12 cellular contexts compared by ENCODE assay signal in genomic region chr6:20952605-20953004, GRCh38.
DNase-seq lines count a peak whose midpoint lies in the region; ATAC-seq and TF ChIP-seq lines count a peak whose summit lies in the region.
"Had no signal": no experiment of that assay in that cellular context is flagged by ENCODE, and none has a peak within 500 bp of the region (broad histone marks: within the 10 kb centered on the region; RNA-seq: fewer than 3 reads in every experiment).

No MANE protein-coding gene starts in this region.

- CTCF ChIA-PET in HEK293 (lab: Yijun Ruan, JAX): interaction anchor here (1.0 kb wide), 1 partner anchor 635 kb away, joined by 6 read pairs; no protein-coding TSS in a partner anchor
- CTCF ChIA-PET in SK-N-SH (lab: Yijun Ruan, JAX): interaction anchor here (0.6 to 1.5 kb wide), 3 partner anchors 14 to 1328 kb away, joined by 3 read pairs; no protein-coding TSS in a partner anchor
- CTCF ChIA-PET in activated CD4-positive, alpha-beta T cell treated with anti-CD3 and anti-CD28 coated beads for 36 hours (lab: Charles Lee): interaction anchor here (0.6 kb wide), 1 partner anchor 311 kb away, joined by 4 read pairs; no protein-coding TSS in a partner anchor

- H3K4me1 ChIP-seq in HEK293 (ENCODE audit: control insufficient read depth, insufficient read depth, low read length) (peaks cover 6% of the 10 kb centered on the region), SK-N-SH (ENCODE audit: control insufficient read depth in 1 of 2, insufficient read depth in 2 of 2, low read depth in 1 of 2, low read length in 1 of 2) (peaks cover 0 to 12% of the 10 kb centered on the region in 2 experiments; a peak in 3 of 4 replicates), tibial nerve (no peaks in the 10 kb centered on the region)

- no peaks in the 10 kb centered on the region for H3K36me3 ChIP-seq in HEK293 (ENCODE audit: control insufficient read depth in 2 of 2, insufficient read depth in 1 of 2, low read length in 2 of 2)
- H3K36me3 ChIP-seq in SK-N-SH (replicated peaks in 1 of 2; ENCODE audit: control insufficient read depth in 1 of 2, insufficient read depth in 2 of 2, low read length in 1 of 2): no peaks in the 10 kb centered on the region
- peaks cover 0 to 7% (median 0%) of the 10 kb centered on the region in 3 donors for H3K36me3 ChIP-seq in tibial nerve

- H2AFZ ChIP-seq in SK-N-SH (ENCODE audit: low read depth): no peak overlapping the region

- ATAC-seq in GM21786 (IDR thresholded peaks at IDR 0.05; ENCODE audit: unreplicated experiment): no peak
- no peak for ATAC-seq in stimulated activated memory B cell treated with anti-CD40 and anti-IgM and Interleukin-4, amounts not matched to agents 10 μg/mL and 1 μg/mL and 100 μg/mL, for 72 hours
- ATAC-seq in activated CD4-positive, alpha-beta T cell treated with anti-CD3 and anti-CD28 coated beads for 36 hours: no peak

- no peak overlapping the region for H3K9ac ChIP-seq in SK-N-SH

- TF ChIP-seq EP300 in SK-N-SH (IDR thresholded peaks at IDR 0.05; ENCODE audit: borderline replicate concordance in 1 of 2, low read depth in 1 of 2, low read length in 1 of 2) (no peak), tibial nerve (IDR thresholded peaks at IDR 0.05) (no peak)

- DNase-seq in AG08396 (ENCODE audit: low spot score) (peak; percentile 9), SK-N-SH (no peak), glomerular visceral epithelial cell (ENCODE audit: extremely low spot score) (peak; percentile 70), tibial nerve (ENCODE audit: low spot score in 2 of 2) (no peak)
- DNase-seq in activated CD4-positive, alpha-beta T cell treated with anti-CD3 and anti-CD28 coated beads for 36 hours: no peak
- DNase-seq: DND-41; stimulated activated CD8-positive, alpha-beta memory T cell treated with anti-CD3 and anti-CD28 coated beads, Interleukin-4, amount 100 ng/mL, for 48 hours had no signal

- intact Hi-C loops in activated CD4-positive, alpha-beta T cell treated with anti-CD3 and anti-CD28 coated beads for 36 hours (cut with DNase I, micrococcal nuclease): no loop called here

- H3K36me3 Mint-ChIP-seq in stimulated activated memory B cell treated with anti-CD40 and anti-IgM and Interleukin-4, amounts not matched to agents 10 μg/mL and 1 μg/mL and 100 μg/mL, for 72 hours: peaks cover 23% of the 10 kb centered on the region
- H3K36me3 Mint-ChIP-seq in activated CD4-positive, alpha-beta T cell treated with anti-CD3 and anti-CD28 coated beads for 36 hours (ENCODE audit: low read depth): peaks cover 22% of the 10 kb centered on the region

- no peak overlapping the region for H3K4me2 ChIP-seq in SK-N-SH

- H4K20me1 ChIP-seq in SK-N-SH (ENCODE audit: insufficient read depth): no peaks in the 10 kb centered on the region

- no peaks in the 10 kb centered on the region for H3K4me1 Mint-ChIP-seq in stimulated activated memory B cell treated with anti-CD40 and anti-IgM and Interleukin-4, amounts not matched to agents 10 μg/mL and 1 μg/mL and 100 μg/mL, for 72 hours
- no peaks in the 10 kb centered on the region for H3K4me1 Mint-ChIP-seq in activated CD4-positive, alpha-beta T cell treated with anti-CD3 and anti-CD28 coated beads for 36 hours

- H3K9me3 ChIP-seq in HEK293 (ENCODE audit: control insufficient read depth, insufficient read depth, low read depth, low read length): no peaks in the 10 kb centered on the region
- no peaks in the 10 kb centered on the region for H3K9me3 ChIP-seq in SK-N-SH
- no peaks in the 10 kb centered on the region for H3K9me3 ChIP-seq in tibial nerve

- H3K9me2 ChIP-seq in SK-N-SH: no peaks in the 10 kb centered on the region

- no peak for TF ChIP-seq CTCF in HEK293 (tag by site-specific recombination; IDR thresholded peaks at IDR 0.05)
- TF ChIP-seq CTCF in SK-N-SH (IDR thresholded peaks at IDR 0.05): no peak
- TF ChIP-seq CTCF in tibial nerve (IDR thresholded peaks at IDR 0.05): no peak

- no peak for TF ChIP-seq POLR2A in tibial nerve (IDR thresholded peaks at IDR 0.05)

- H3K79me2 ChIP-seq in SK-N-SH (ENCODE audit: insufficient read depth): no peaks in the 10 kb centered on the region

- H3K27me3 ChIP-seq in SK-N-SH (ENCODE audit: insufficient read depth): no peaks in the 10 kb centered on the region
- H3K27me3 ChIP-seq in tibial nerve: no peaks in the 10 kb centered on the region

- H3K27ac Mint-ChIP-seq in stimulated activated memory B cell treated with anti-CD40 and anti-IgM and Interleukin-4, amounts not matched to agents 10 μg/mL and 1 μg/mL and 100 μg/mL, for 72 hours: no peak overlapping the region
- H3K27ac Mint-ChIP-seq in activated CD4-positive, alpha-beta T cell treated with anti-CD3 and anti-CD28 coated beads for 36 hours: no peak overlapping the region
- H3K27ac Mint-ChIP-seq: activated naive CD8-positive, alpha-beta T cell had no signal

- H3K27ac ChIP-seq in HEK293 (ENCODE audit: extremely low read depth, low read depth, low read length) (no peak overlapping the region), SK-N-SH (ENCODE audit: low read depth in 2 of 2, low read length in 1 of 2) (peak overlapping the region; percentile 1 to 58; a peak in 2 of 4 replicates), tibial nerve (no peak overlapping the region)
- H3K27ac ChIP-seq: VCaP had no signal

- no peaks in the 10 kb centered on the region for H3K9me3 Mint-ChIP-seq in stimulated activated memory B cell treated with anti-CD40 and anti-IgM and Interleukin-4, amounts not matched to agents 10 μg/mL and 1 μg/mL and 100 μg/mL, for 72 hours
- H3K9me3 Mint-ChIP-seq in activated CD4-positive, alpha-beta T cell treated with anti-CD3 and anti-CD28 coated beads for 36 hours (ENCODE audit: low read depth): no peaks in the 10 kb centered on the region

- no peak for TF ChIP-seq RAD21 in SK-N-SH (IDR thresholded peaks at IDR 0.05; ENCODE audit: low read length)

- 57% methylated on average over 4 of the region's 4 CpGs for WGBS in SK-N-SH (ENCODE audit: low lambda C conversion rate)
- 59 to 68% methylated on average over 4 of the region's 4 CpGs for WGBS in tibial nerve, 2 donors

- no peaks in the 10 kb centered on the region for H3F3A ChIP-seq in SK-N-SH (replicated peaks; ENCODE audit: insufficient read depth)

- no peaks in the 10 kb centered on the region for H3K27me3 Mint-ChIP-seq in stimulated activated memory B cell treated with anti-CD40 and anti-IgM and Interleukin-4, amounts not matched to agents 10 μg/mL and 1 μg/mL and 100 μg/mL, for 72 hours
- no peaks in the 10 kb centered on the region for H3K27me3 Mint-ChIP-seq in activated CD4-positive, alpha-beta T cell treated with anti-CD3 and anti-CD28 coated beads for 36 hours
- H3K27me3 Mint-ChIP-seq: activated naive CD8-positive, alpha-beta T cell had no signal

- H3K4me3 ChIP-seq in HEK293 (ENCODE audit: low read depth, low read length) (no peak overlapping the region), SK-N-SH (ENCODE audit: low read depth in 2 of 2, low read length in 1 of 2) (no peak overlapping the region), tibial nerve (no peak overlapping the region)

- no peak overlapping the region for H3K4me3 Mint-ChIP-seq in stimulated activated memory B cell treated with anti-CD40 and anti-IgM and Interleukin-4, amounts not matched to agents 10 μg/mL and 1 μg/mL and 100 μg/mL, for 72 hours
- no peak overlapping the region for H3K4me3 Mint-ChIP-seq in activated CD4-positive, alpha-beta T cell treated with anti-CD3 and anti-CD28 coated beads for 36 hours
- H3K4me3 Mint-ChIP-seq: activated naive CD8-positive, alpha-beta T cell had no signal

- POLR2A ChIA-PET in HEK293 (lab: Yijun Ruan, JAX): no interaction called here
- POLR2A ChIA-PET in SK-N-SH (lab: Yijun Ruan, JAX): no interaction called here
- POLR2A ChIA-PET in activated CD4-positive, alpha-beta T cell treated with anti-CD3 and anti-CD28 coated beads for 36 hours (lab: Charles Lee): no interaction called here

TF ChIP-seq in HEK293, 187 proteins besides CTCF, POLR2A, EP300 and RAD21:
- peak; percentile 23; the same call in 1 of the 2 replicates for TF ChIP-seq ZNF184 (tag by site-specific recombination; IDR thresholded peaks at IDR 0.05)
- no peak for TF ChIP-seq ZNF2 (tag by site-specific recombination; IDR thresholded peaks at IDR 0.05)

TF ChIP-seq in SK-N-SH, 30 proteins besides CTCF, POLR2A, EP300 and RAD21 (continues in another document):
- TF ChIP-seq TAF1 (IDR thresholded peaks at IDR 0.05; ENCODE audit: borderline replicate concordance, low read depth, low read length) (no peak), FOSL2 (IDR thresholded peaks at IDR 0.05; ENCODE audit: borderline replicate concordance, low read depth) (peak; percentile 44), GABPA (IDR thresholded peaks at IDR 0.05; ENCODE audit: low read depth) (no peak), RXRA (IDR thresholded peaks at IDR 0.05; ENCODE audit: borderline replicate concordance, low read depth) (no peak), RCOR1 (IDR thresholded peaks at IDR 0.05; ENCODE audit: low read length) (no peak), ELF1 (IDR thresholded peaks at IDR 0.05) (no peak), JUND (IDR thresholded peaks at IDR 0.05) (peak; percentile 28; the same call in 1 of the 2 replicates), EZH2phosphoT487 (IDR thresholded peaks at IDR 0.05; ENCODE audit: borderline replicate concordance, low read depth) (no peak), PBX3 (IDR thresholded peaks at IDR 0.05) (no peak), MEF2A (IDR thresholded peaks at IDR 0.05; ENCODE audit: borderline replicate concordance, low read depth) (no peak), FOXJ3 (CRISPR knock-in tag; IDR thresholded peaks at IDR 0.05) (no peak)
- TF ChIP-seq, protein P1, sequence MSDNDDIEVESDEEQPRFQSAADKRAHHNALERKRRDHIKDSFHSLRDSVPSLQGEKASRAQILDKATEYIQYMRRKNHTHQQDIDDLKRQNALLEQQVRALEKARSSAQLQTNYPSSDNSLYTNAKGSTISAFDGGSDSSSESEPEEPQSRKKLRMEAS (IDR thresholded peaks at IDR 0.05; ENCODE audit: low read depth): no peak
- TF ChIP-seq, protein P2, sequence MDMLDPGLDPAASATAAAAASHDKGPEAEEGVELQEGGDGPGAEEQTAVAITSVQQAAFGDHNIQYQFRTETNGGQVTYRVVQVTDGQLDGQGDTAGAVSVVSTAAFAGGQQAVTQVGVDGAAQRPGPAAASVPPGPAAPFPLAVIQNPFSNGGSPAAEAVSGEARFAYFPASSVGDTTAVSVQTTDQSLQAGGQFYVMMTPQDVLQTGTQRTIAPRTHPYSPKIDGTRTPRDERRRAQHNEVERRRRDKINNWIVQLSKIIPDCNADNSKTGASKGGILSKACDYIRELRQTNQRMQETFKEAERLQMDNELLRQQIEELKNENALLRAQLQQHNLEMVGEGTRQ (IDR thresholded peaks at IDR 0.05; ENCODE audit: borderline replicate concordance, low read depth, low read length): no peak

Comparison
In these comparisons a context has a peak if more than half of its experiments do, and no peak if none do; other contexts are left out.
1. DNase-seq: peak in AG08396 (single experiment) and glomerular visceral epithelial cell (single experiment); none in SK-N-SH (single experiment), tibial nerve (0 of 2) and activated CD4-positive, alpha-beta T cell treated with anti-CD3 and anti-CD28 coated beads for 36 hours (single experiment).
2. H3K27ac ChIP-seq: peak in SK-N-SH (2 of 2); none in HEK293 (single experiment) and tibial nerve (0 of 4).